2 cellular contexts compared by ENCODE assay signal in genomic region chr22:22196833-22197477, GRCh38.
A peak's percentile ranks its signal among the peaks of the same experiment; 100 is the strongest.
TF ChIP-seq lines count a peak whose summit lies in the region.

No MANE protein-coding gene starts in this region.

TF ChIP-seq in GM12891, 5 proteins besides CTCF, POLR2A, EP300 and RAD21 (continued from another document):
- TF ChIP-seq POU2F2 (IDR thresholded peaks at IDR 0.05; ENCODE audit: low read depth, low read length) = no peak
- no peak for TF ChIP-seq POLR2AphosphoS5 (IDR thresholded peaks at IDR 0.05; ENCODE audit: low read depth, low read length)
- no peak for TF ChIP-seq SPI1 (IDR thresholded peaks at IDR 0.05; ENCODE audit: low read depth, low read length)
TF ChIP-seq in GM12891: peak in this region for 0.

TF ChIP-seq in K562, 482 proteins besides CTCF, POLR2A, EP300 and RAD21 (continues in another document):
- TF ChIP-seq HDAC3 (IDR thresholded peaks at IDR 0.05; ENCODE audit: borderline replicate concordance, partially characterized antibody) (no peak), RREB1 (CRISPR knock-in tag; IDR thresholded peaks at IDR 0.05) (0 out of 2 replicates have a peak, but pooled peaks have one; percentile 17), ZNF253 (CRISPR knock-in tag; conservative IDR thresholded peaks at IDR 0.05) (no peak), FOXA1 (IDR thresholded peaks at IDR 0.05; ENCODE audit: borderline replicate concordance) (0 out of 2 replicates have a peak, but pooled peaks have one; percentile 11), ZNF785 (CRISPR knock-in tag; IDR thresholded peaks at IDR 0.05) (0 out of 2 replicates have a peak, but pooled peaks have one; percentile 23), XRCC4 (IDR thresholded peaks at IDR 0.05; ENCODE audit: extremely low read depth, insufficient read depth, insufficient read length) (no peak), SRF (CRISPR knock-in tag; IDR thresholded peaks at IDR 0.05) (peak in 1 of 2 experiments; percentile 94; a peak in 2 of 4 replicates), NFATC3 (IDR thresholded peaks at IDR 0.05) (no peak), ZNF277 (CRISPR knock-in tag; IDR thresholded peaks at IDR 0.05; ENCODE audit: borderline replicate concordance) (peak; percentile 71), SRSF3 (IDR thresholded peaks at IDR 0.05; ENCODE audit: insufficient read depth, low read length) (no peak), TEAD1 (CRISPR knock-in tag; IDR thresholded peaks at IDR 0.05) (0 out of 4 replicates have a peak, but pooled peaks of 1 of the 2 experiments have one; percentile 12), JUNB (CRISPR knock-in tag; conservative IDR thresholded peaks at IDR 0.05) (0 out of 2 replicates have a peak, but pooled peaks have one; percentile 2), ARID3B (CRISPR knock-in tag; IDR thresholded peaks at IDR 0.05; ENCODE audit: borderline replicate concordance) (peak; percentile 61; the same call in 1 of the 2 replicates), HIVEP1 (CRISPR knock-in tag; IDR thresholded peaks at IDR 0.05) (0 out of 2 replicates have a peak, but pooled peaks have one; percentile 34), ZBTB11 (CRISPR knock-in tag; IDR thresholded peaks at IDR 0.05) (peak in 1 of 3 experiments; percentile 46; a peak in 1 of 6 replicates), ZNF408 (CRISPR knock-in tag; IDR thresholded peaks at IDR 0.05; ENCODE audit: low read depth) (peak; percentile 53; the same call in 1 of the 2 replicates), FOXO4 (CRISPR knock-in tag; IDR thresholded peaks at IDR 0.05) (0 out of 2 replicates have a peak, but pooled peaks have one; percentile 36), TOE1 (IDR thresholded peaks at IDR 0.05; ENCODE audit: borderline replicate concordance) (peak; percentile 53; the same call in 1 of the 2 replicates), TOE1 (CRISPR knock-in tag; IDR thresholded peaks at IDR 0.05; ENCODE audit: borderline replicate concordance, low read depth) (no peak), USF2 (CRISPR knock-in tag; IDR thresholded peaks at IDR 0.05) (peak; percentile 45; the same call in 1 of the 2 replicates), ZFP30 (CRISPR knock-in tag; IDR thresholded peaks at IDR 0.05; ENCODE audit: borderline replicate concordance) (0 out of 2 replicates have a peak, but pooled peaks have one; percentile 7), ZNF134 (CRISPR knock-in tag; conservative IDR thresholded peaks at IDR 0.05) (peak; percentile 33; the same call in 1 of the 2 replicates), FOXA3 (CRISPR knock-in tag; conservative IDR thresholded peaks at IDR 0.05 in 1 of 2, IDR thresholded peaks at IDR 0.05 in 1 of 2) (0 out of 4 replicates have a peak, but pooled peaks of 1 of the 2 experiments have one; percentile 12), ZNF140 (CRISPR knock-in tag; IDR thresholded peaks at IDR 0.05) (peak; percentile 49; the same call in 1 of the 2 replicates), HNRNPUL1 (IDR thresholded peaks at IDR 0.05; ENCODE audit: low read length) (0 out of 2 replicates have a peak, but pooled peaks have one; percentile 15), RERE (CRISPR knock-in tag; IDR thresholded peaks at IDR 0.05; ENCODE audit: borderline replicate concordance) (0 out of 2 replicates have a peak, but pooled peaks have one; percentile 71), TFE3 (CRISPR knock-in tag; IDR thresholded peaks at IDR 0.05) (peak; percentile 97), RAD51 (IDR thresholded peaks at IDR 0.05; ENCODE audit: borderline replicate concordance, low read depth) (peak; percentile 76)
